ENCODE assay signal across 8 cellular contexts in genomic region chr9:119375892-119376291, GRCh38.
DNase-seq lines count a peak whose midpoint lies in the region; ATAC-seq and TF ChIP-seq lines count a peak whose summit lies in the region.

No MANE protein-coding gene starts in this region.

- peak; percentile 53 for TF ChIP-seq CTCF in retinal pigment epithelial cell (conservative IDR thresholded peaks at IDR 0.05; ENCODE audit: low read depth, low read length)

- H3K4me3 ChIP-seq in retinal pigment epithelial cell (ENCODE audit: low read length) = no peak overlapping the region

- no peak for ATAC-seq in HG02763 (IDR thresholded peaks at IDR 0.05; ENCODE audit: unreplicated experiment)

- peak; percentile 60 for DNase-seq in SIG-M5 treated with dmso at 0.1 percent for 504 hours (lab: John Stamatoyannopoulos, UW; ENCODE audit: unreplicated experiment)
- DNase-seq in SIG-M5 (lab: John Stamatoyannopoulos, UW) = no peak
- DNase-seq in NCI-H1105 (lab: John Stamatoyannopoulos, UW) = peak; percentile 14
- DNase-seq in cerebellar cortex (ENCODE audit: low spot score) = peak; percentile 28
- no peak for DNase-seq in retinal pigment epithelial cell (ENCODE audit: low read depth)
- no peak for DNase-seq in NCI-H187 (lab: John Stamatoyannopoulos, UW)
- DNase-seq in amygdala (lab: John Stamatoyannopoulos, UW) = no peak

Comparison
In these comparisons a context has a peak if more than half of its experiments do, and no peak if none do; other contexts are left out.
1. DNase-seq: peak in SIG-M5 treated with dmso at 0.1 percent for 504 hours (single experiment), NCI-H1105 (single experiment) and cerebellar cortex (single experiment); none in SIG-M5 (single experiment), retinal pigment epithelial cell (single experiment), NCI-H187 (0 of 2) and amygdala (0 of 56).